26 cellular contexts compared by ENCODE assay signal in the genomic region with DNA sequence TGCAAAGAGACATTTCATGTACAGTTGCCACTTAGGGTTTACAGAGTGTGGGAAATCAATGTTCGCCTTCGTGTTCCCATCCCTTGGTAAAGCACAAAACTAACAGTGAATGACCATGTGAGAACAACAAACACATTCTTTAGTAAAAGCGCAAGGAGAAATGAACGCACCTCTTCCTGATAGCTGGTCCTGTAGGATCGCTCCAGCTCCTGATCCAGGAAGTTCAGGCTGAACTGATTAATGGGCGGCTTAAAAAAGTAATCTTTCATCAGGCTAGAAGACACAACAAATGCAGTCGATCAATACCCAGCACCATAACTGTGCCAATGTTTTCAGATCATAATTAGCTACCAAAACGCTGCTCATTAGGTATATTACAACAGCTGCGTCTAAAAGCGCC.
"Had no signal": no experiment of that assay in that cellular context is flagged by ENCODE, and none has a peak within 500 bp of the region (broad histone marks: within the 10 kb centered on the region; RNA-seq: fewer than 3 reads in every experiment).

No MANE protein-coding gene starts in this region.

- H3K9me3 Mint-ChIP-seq: activated CD4-positive, alpha-beta T cell treated with anti-CD3 and anti-CD28 coated beads, Interleukin-2, amount 10 ng/mL, durations not matched to agents 7 days and 5 days; activated naive CD4-positive, alpha-beta T cell treated with anti-CD3 and anti-CD28 coated beads, Interleukin-2, amount 50 U/mL, for 24 hours; activated naive CD8-positive, alpha-beta T cell treated with anti-CD3 and anti-CD28 coated beads, Interleukin-2, amount 10 ng/mL, durations not matched to agents 7 days and 5 days; activated T-cell treated with anti-CD3 and anti-CD28 coated beads, Interleukin-2, amount 50 U/mL, for 24 hours; activated T-helper 2 cell treated with anti-CD3 and anti-CD28 coated beads, Interferon-gamma antibody, Interleukin-2, Interleukin-4, amounts not matched to agents 10 μg/mL and 5 μg/mL and 100 μg/mL, durations not matched to agents 14 hours and 24 hours and 36 hours; T-helper 2 cell treated with Interferon-gamma antibody and Interleukin-4, amounts not matched to agents 5 μg/mL and 100 μg/mL, for 36 hours; WTC11 had no signal

- H3K27ac Mint-ChIP-seq: activated CD4-positive, alpha-beta T cell treated with anti-CD3 and anti-CD28 coated beads for 36 hours; activated CD4-positive, alpha-beta T cell treated with anti-CD3 and anti-CD28 coated beads, Interleukin-2, amount 10 ng/mL, durations not matched to agents 7 days and 5 days; activated CD8-positive, alpha-beta T cell treated with anti-CD3 and anti-CD28 coated beads, Interleukin-2, amount 10 ng/mL, durations not matched to agents 7 days and 5 days; activated naive CD4-positive, alpha-beta T cell treated with anti-CD3 and anti-CD28 coated beads, Interleukin-2, amount 50 U/mL, for 24 hours; activated naive CD8-positive, alpha-beta T cell treated with anti-CD3 and anti-CD28 coated beads, Interleukin-2, amount 10 ng/mL, durations not matched to agents 7 days and 5 days; activated T-cell treated with anti-CD3 and anti-CD28 coated beads, Interleukin-2, amount 50 U/mL, for 24 hours; activated T-helper 2 cell treated with anti-CD3 and anti-CD28 coated beads, Interferon-gamma antibody, Interleukin-2, Interleukin-4, amounts not matched to agents 10 μg/mL and 5 μg/mL and 100 μg/mL, durations not matched to agents 14 hours and 24 hours and 36 hours; T-helper 2 cell treated with Interferon-gamma antibody and Interleukin-4, amounts not matched to agents 5 μg/mL and 100 μg/mL, for 36 hours; WTC11 had no signal

- H3K27me3 Mint-ChIP-seq: activated CD4-positive, alpha-beta T cell treated with anti-CD3 and anti-CD28 coated beads for 36 hours; activated CD4-positive, alpha-beta T cell treated with anti-CD3 and anti-CD28 coated beads, Interleukin-2, amount 10 ng/mL, durations not matched to agents 7 days and 5 days; activated naive CD4-positive, alpha-beta T cell treated with anti-CD3 and anti-CD28 coated beads, Interleukin-2, amount 50 U/mL, for 24 hours; activated T-cell treated with anti-CD3 and anti-CD28 coated beads, Interleukin-2, amount 50 U/mL, for 24 hours had no signal

- FAIRE-seq: TTC549 had no signal

- ATAC-seq: activated CD4-positive, alpha-beta T cell treated with anti-CD3 and anti-CD28 coated beads for 36 hours; activated CD4-positive, CD25-positive, alpha-beta regulatory T cell treated with anti-CD3 and anti-CD28 coated beads, Interleukin-2, amount 50 U/mL, for 24 hours; activated CD8-positive, alpha-beta T cell treated with anti-CD3 and anti-CD28 coated beads, Interleukin-2, amount 10 ng/mL, durations not matched to agents 7 days and 5 days; WTC11 had no signal

- H3K4me1 Mint-ChIP-seq: activated CD4-positive, alpha-beta T cell treated with anti-CD3 and anti-CD28 coated beads for 36 hours; activated CD4-positive, alpha-beta T cell treated with anti-CD3 and anti-CD28 coated beads, Interleukin-2, amount 10 ng/mL, durations not matched to agents 7 days and 5 days; activated naive CD4-positive, alpha-beta T cell treated with anti-CD3 and anti-CD28 coated beads, Interleukin-2, amount 50 U/mL, for 24 hours; activated naive CD8-positive, alpha-beta T cell treated with anti-CD3 and anti-CD28 coated beads, Interleukin-2, amount 10 ng/mL, durations not matched to agents 7 days and 5 days; WTC11 had no signal

- H3K36me3 Mint-ChIP-seq: activated naive CD8-positive, alpha-beta T cell treated with anti-CD3 and anti-CD28 coated beads, Interleukin-2, amount 10 ng/mL, durations not matched to agents 7 days and 5 days; WTC11 had no signal

- DNase-seq: activated CD4-positive, alpha-beta T cell treated with anti-CD3 and anti-CD28 coated beads for 36 hours; activated CD4-positive, alpha-beta T cell treated with anti-CD3 and anti-CD28 coated beads, Interleukin-2, amount 10 ng/mL, durations not matched to agents 7 days and 5 days; activated CD4-positive, alpha-beta T cell treated with anti-CD3 and anti-CD28 coated beads, Interleukin-2, amount 50 U/mL, for 48 hours; activated CD8-positive, alpha-beta T cell treated with anti-CD3 and anti-CD28 coated beads, Interleukin-2, amount 10 ng/mL, durations not matched to agents 7 days and 5 days; activated gamma-delta T cell; activated naive CD4-positive, alpha-beta T cell treated with Interleukin-2 at 50 U/mL for 16 hours; activated naive CD8-positive, alpha-beta T cell treated with anti-CD3 and anti-CD28 coated beads, Interleukin-2, amount 10 ng/mL, durations not matched to agents 7 days and 5 days; activated T-cell treated with anti-CD3 and anti-CD28 coated beads, Interleukin-2, amount 50 U/mL, for 24 hours; amygdala; MM.1S; MV-4-11; NCI-H1092; NCI-H187 treated with DMSO at 0.1 percent for 48 hours; NCI-H2171 treated with DMSO at 0.1 percent for 48 hours; NCI-H510A; NCI-H526; NCI-H774; OCI-M1; Right ventricle myocardium superior; SJCRH30 had no signal

- H3K4me3 Mint-ChIP-seq: activated CD4-positive, alpha-beta T cell treated with anti-CD3 and anti-CD28 coated beads for 36 hours; activated CD4-positive, alpha-beta T cell treated with anti-CD3 and anti-CD28 coated beads, Interleukin-2, amount 10 ng/mL, durations not matched to agents 7 days and 5 days; activated CD8-positive, alpha-beta T cell treated with anti-CD3 and anti-CD28 coated beads, Interleukin-2, amount 10 ng/mL, durations not matched to agents 7 days and 5 days; activated naive CD4-positive, alpha-beta T cell treated with anti-CD3 and anti-CD28 coated beads, Interleukin-2, amount 50 U/mL, for 24 hours; activated naive CD8-positive, alpha-beta T cell treated with anti-CD3 and anti-CD28 coated beads, Interleukin-2, amount 10 ng/mL, durations not matched to agents 7 days and 5 days; activated T-cell treated with anti-CD3 and anti-CD28 coated beads, Interleukin-2, amount 50 U/mL, for 24 hours; T-helper 2 cell treated with Interferon-gamma antibody and Interleukin-4, amounts not matched to agents 5 μg/mL and 100 μg/mL, for 36 hours; WTC11 had no signal
